16 cellular contexts compared by ENCODE assay signal in the genomic region with DNA sequence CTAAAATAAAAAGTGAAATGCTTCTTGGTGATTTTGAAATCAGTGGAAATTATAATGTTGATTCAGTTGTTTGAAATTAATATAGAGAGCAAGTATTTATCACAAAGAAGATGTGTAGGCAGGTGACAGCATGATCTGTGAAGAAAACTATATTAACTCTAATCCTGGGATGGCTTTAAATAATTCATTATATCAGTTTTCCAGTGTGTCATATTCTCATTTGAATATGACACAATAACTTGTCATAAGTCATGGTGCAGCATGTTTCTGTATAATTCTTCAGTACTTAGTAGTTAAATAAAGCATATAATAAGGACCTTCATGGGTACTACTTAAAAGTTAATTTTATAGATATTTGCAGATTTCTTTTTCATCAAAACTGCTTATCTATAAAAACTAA.
DNase-seq lines count a peak whose midpoint lies in the region; ATAC-seq and TF ChIP-seq lines count a peak whose summit lies in the region.
"Had no signal": no experiment of that assay in that cellular context is flagged by ENCODE, and none has a peak within 500 bp of the region (broad histone marks: within the 10 kb centered on the region; RNA-seq: fewer than 3 reads in every experiment).

No MANE protein-coding gene starts in this region.

- BruUV-seq in mammary epithelial cell (replicated peaks; lab: Mats Ljungman, UMichigan), result no TSS peak
- no TSS peak for BruUV-seq in MCF 10A (replicated peaks; lab: Mats Ljungman, UMichigan)

- peaks cover 12% of the 10 kb centered on the region for H3K4me1 Mint-ChIP-seq in MCF 10A (ENCODE audit: insufficient read depth, unreplicated experiment)
- H3K4me1 Mint-ChIP-seq: CD14-positive monocyte had no signal

- peak; percentile 74 to 76 for ATAC-seq in activated CD4-positive, CD25-positive, alpha-beta regulatory T cell treated with anti-CD3 and anti-CD28 coated beads, Interleukin-2, amount 50 U/mL, for 24 hours
- peak; percentile 44 for ATAC-seq in esophagus mucosa
- ATAC-seq in lower lobe of right lung, result no peak

- H3K36me3 ChIP-seq in mammary epithelial cell (ENCODE audit: insufficient read depth, low read length), result peaks cover 11% of the 10 kb centered on the region
- H3K36me3 ChIP-seq in lower lobe of right lung, result no peaks in the 10 kb centered on the region

- H3K9me3 Mint-ChIP-seq in MCF 10A (ENCODE audit: unreplicated experiment), result no peaks in the 10 kb centered on the region

- H3K9me3 ChIP-seq in mammary epithelial cell (replicated peaks; ENCODE audit: insufficient read depth, low read length) (no peaks in the 10 kb centered on the region), lower lobe of right lung (no peaks in the 10 kb centered on the region)

- H3K27me3 ChIP-seq in mammary epithelial cell (ENCODE audit: insufficient read depth, low read length) (no peaks in the 10 kb centered on the region), lower lobe of right lung (ENCODE audit: low read depth) (no peaks in the 10 kb centered on the region)

- intact Hi-C loops in mammary epithelial cell (cut with micrococcal nuclease) (no loop called here), MCF 10A (cut with micrococcal nuclease) (no loop called here), lower lobe of right lung (cut with DNase I) (no loop called here)

- peaks cover 77% of the 10 kb centered on the region for H3K79me2 ChIP-seq in mammary epithelial cell (ENCODE audit: insufficient read depth, low read length)

- no peak overlapping the region for H3K4me3 ChIP-seq in mammary epithelial cell (replicated peaks in 1 of 3; ENCODE audit: insufficient read depth in 1 of 3, low read depth in 2 of 3, low read length in 3 of 3)
- H3K4me3 ChIP-seq in lower lobe of right lung, result no peak overlapping the region

- POLR2A ChIA-PET in MCF 10A (lab: Yijun Ruan, JAX), result interaction anchor here (0.7 to 1.2 kb wide), 2 partner anchors 13 to 29 kb away, joined by 3 read pairs; no protein-coding TSS in a partner anchor

- no peaks in the 10 kb centered on the region for H4K20me1 ChIP-seq in mammary epithelial cell (ENCODE audit: insufficient read depth, low read length)

- CTCF ChIA-PET in mammary epithelial cell (lab: Charles Lee; ENCODE audit: low non-redundant PET), result no interaction called here
- CTCF ChIA-PET in MCF 10A (lab: Yijun Ruan, JAX), result no interaction called here

- no peak overlapping the region for H3K4me2 ChIP-seq in mammary epithelial cell (ENCODE audit: insufficient read depth, low read depth, low read length)

- no peak for TF ChIP-seq CTCF in mammary epithelial cell (conservative IDR thresholded peaks at IDR 0.05 in 1 of 2, IDR thresholded peaks at IDR 0.05 in 1 of 2; ENCODE audit: extremely low read depth in 1 of 2, insufficient read depth in 1 of 2, low read depth in 1 of 2, low read length in 2 of 2)
- TF ChIP-seq CTCF in MCF 10A (IDR thresholded peaks at IDR 0.05; ENCODE audit: unreplicated experiment), result no peak
- TF ChIP-seq CTCF in lower lobe of right lung (IDR thresholded peaks at IDR 0.05), result no peak

- no peak overlapping the region for H2AFZ ChIP-seq in mammary epithelial cell (ENCODE audit: low read depth, low read length)

- in situ Hi-C loops in mammary epithelial cell (cut with MboI; ENCODE audit: low sequenced_read_pairs in 2 of 2), result no loop called here

- DNase-seq in activated CD4-positive, CD25-positive, alpha-beta regulatory T cell treated with anti-CD3 and anti-CD28 coated beads, Interleukin-2, amount 50 U/mL, for 72 hours, result no peak
- DNase-seq in mammary epithelial cell (no peak), MCF 10A (ENCODE audit: unreplicated experiment) (no peak), medulla oblongata (ENCODE audit: extremely low spot score) (no peak), lower lobe of right lung (no peak), SKM-1 treated with dmso at 0.1 percent for 144 hours (lab: John Stamatoyannopoulos, UW; ENCODE audit: unreplicated experiment) (no peak)
- DNase-seq: DND-41; KBM-7; NCI-H1105 treated with DMSO at 0.1 percent for 48 hours; NCI-H1694; NCI-H2081 treated with DMSO at 0.1 percent for 48 hours; NK-92 treated with Interleukin-12 subunit alpha and Interleukin-12 subunit beta, amount 100 ng/mL, for 24 hours had no signal

- H3K4me1 ChIP-seq in mammary epithelial cell (ENCODE audit: insufficient read depth, low read length) (peaks cover 27% of the 10 kb centered on the region), lower lobe of right lung (no peaks in the 10 kb centered on the region)

- no peak overlapping the region for H3K9ac ChIP-seq in mammary epithelial cell (ENCODE audit: insufficient read depth, low read length)

- peaks cover 5% of the 10 kb centered on the region for H3K36me3 Mint-ChIP-seq in MCF 10A (ENCODE audit: insufficient read depth, unreplicated experiment)
- H3K36me3 Mint-ChIP-seq: CD14-positive monocyte had no signal

- H3K4me3 Mint-ChIP-seq in MCF 10A (ENCODE audit: unreplicated experiment), result no peak overlapping the region
- H3K4me3 Mint-ChIP-seq: CD14-positive monocyte had no signal

- dilution Hi-C loops in mammary epithelial cell (cut with HindIII; ENCODE audit: low sequenced_read_pairs), result no loop called here

- H3K27me3 Mint-ChIP-seq in MCF 10A (ENCODE audit: insufficient read depth, unreplicated experiment), result no peaks in the 10 kb centered on the region

- H3K27ac ChIP-seq in mammary epithelial cell (ENCODE audit: insufficient read depth, low read depth, low read length) (peak overlapping the region; percentile 6), lower lobe of right lung (no peak overlapping the region)
- H3K27ac ChIP-seq: 22Rv1 had no signal

- no peak overlapping the region for H3K27ac Mint-ChIP-seq in MCF 10A (ENCODE audit: low read depth, unreplicated experiment)
- H3K27ac Mint-ChIP-seq: CD14-positive monocyte had no signal

Comparison
In these comparisons a context has a peak if more than half of its experiments do, and no peak if none do; other contexts are left out.
1. ATAC-seq: peak in activated CD4-positive, CD25-positive, alpha-beta regulatory T cell treated with anti-CD3 and anti-CD28 coated beads, Interleukin-2, amount 50 U/mL, for 24 hours (2 of 2) and esophagus mucosa (single experiment); none in lower lobe of right lung (0 of 2).